23 cellular contexts compared by ENCODE assay signal in genomic region chr4:114538012-114538617, GRCh38.
"Had no signal": no experiment of that assay in that cellular context is flagged by ENCODE, and none has a peak within 500 bp of the region (broad histone marks: within the 10 kb centered on the region; RNA-seq: fewer than 3 reads in every experiment).

No MANE protein-coding gene starts in this region.

- H3K27ac Mint-ChIP-seq: activated CD8-positive, alpha-beta T cell treated with anti-CD3 and anti-CD28 coated beads for 36 hours; activated naive CD8-positive, alpha-beta T cell treated with anti-CD3 and anti-CD28 coated beads for 36 hours; activated T-helper 1 cell treated with anti-CD3 and anti-CD28 coated beads, Interleukin-12 subunit alpha, Interleukin-12 subunit beta, Interleukin-2, Interleukin-4 antibody, amounts not matched to agents 30 ng/mL and 10 ng/mL and 1 ng/mL, durations not matched to agents 14 hours and 24 hours and 36 hours; IgD-negative memory B cell had no signal

- ATAC-seq: activated CD8-positive, alpha-beta T cell treated with anti-CD3 and anti-CD28 coated beads for 36 hours; PC-3 had no signal

- DNase-seq: activated CD4-positive, CD25-positive, alpha-beta regulatory T cell; activated CD8-positive, alpha-beta memory T cell treated with anti-CD3 and anti-CD28 coated beads, Interleukin-2, amount 50 U/mL, for 4 hours; activated CD8-positive, alpha-beta T cell treated with anti-CD3 and anti-CD28 coated beads for 36 hours; activated effector memory CD4-positive, alpha-beta T cell treated with anti-CD3 and anti-CD28 coated beads, Interleukin-2, amount 50 U/mL, for 16 hours; activated naive CD4-positive, alpha-beta T cell treated with Interleukin-2 at 50 U/mL for 16 hours; activated naive CD8-positive, alpha-beta T cell treated with anti-CD3 and anti-CD28 coated beads for 36 hours; anterior cingulate cortex; KG1; MV-4-11; NCI-H1092 treated with DMSO at 0.1 percent for 48 hours; NCI-H1417 treated with DMSO at 0.1 percent for 48 hours; NCI-H1694; NCI-H2029 treated with DMSO at 0.1 percent for 48 hours; NCI-H345; NCI-H510A; NCI-H526 treated with DMSO at 0.1 percent for 48 hours; PC-3; SIG-M5; T-helper 1 cell had no signal

- H3K36me3 Mint-ChIP-seq: activated naive CD8-positive, alpha-beta T cell treated with anti-CD3 and anti-CD28 coated beads for 36 hours; IgD-negative memory B cell had no signal

- H3K4me3 ChIP-seq: SK-N-MC had no signal

- H3K27ac ChIP-seq: SK-N-MC, VCaP had no signal

- H3K9me3 Mint-ChIP-seq: activated CD8-positive, alpha-beta T cell treated with anti-CD3 and anti-CD28 coated beads for 36 hours; activated T-helper 1 cell treated with anti-CD3 and anti-CD28 coated beads, Interleukin-12 subunit alpha, Interleukin-12 subunit beta, Interleukin-2, Interleukin-4 antibody, amounts not matched to agents 30 ng/mL and 10 ng/mL and 1 ng/mL, durations not matched to agents 14 hours and 24 hours and 36 hours had no signal

- H3K27me3 Mint-ChIP-seq: activated CD8-positive, alpha-beta T cell treated with anti-CD3 and anti-CD28 coated beads for 36 hours; IgD-negative memory B cell had no signal

- H3K4me3 Mint-ChIP-seq: activated CD8-positive, alpha-beta T cell treated with anti-CD3 and anti-CD28 coated beads for 36 hours; activated naive CD8-positive, alpha-beta T cell treated with anti-CD3 and anti-CD28 coated beads for 36 hours; activated T-helper 1 cell treated with anti-CD3 and anti-CD28 coated beads, Interleukin-12 subunit alpha, Interleukin-12 subunit beta, Interleukin-2, Interleukin-4 antibody, amounts not matched to agents 30 ng/mL and 10 ng/mL and 1 ng/mL, durations not matched to agents 14 hours and 24 hours and 36 hours; IgD-negative memory B cell had no signal

- H3K4me1 Mint-ChIP-seq: activated naive CD8-positive, alpha-beta T cell treated with anti-CD3 and anti-CD28 coated beads for 36 hours had no signal
